15 cellular contexts compared by ENCODE assay signal in genomic region chr6:34994693-34995092, GRCh38.
DNase-seq lines count a peak whose midpoint lies in the region; ATAC-seq and TF ChIP-seq lines count a peak whose summit lies in the region.
"Had no signal": no experiment of that assay in that cellular context is flagged by ENCODE, and none has a peak within 500 bp of the region (broad histone marks: within the 10 kb centered on the region; RNA-seq: fewer than 3 reads in every experiment).

No MANE protein-coding gene starts in this region.

- H3K36me3 Mint-ChIP-seq in activated T-helper 17 cell treated with anti-CD3 and anti-CD28 coated beads, Interleukin-2, amount 50 U/mL, for 72 hours (ENCODE audit: low read depth) = peaks cover 55% of the 10 kb centered on the region
- peaks cover 66% of the 10 kb centered on the region for H3K36me3 Mint-ChIP-seq in nephron (ENCODE audit: low read depth)

- H3K4me2 ChIP-seq in PC-9 = no peak overlapping the region

- BruUV-seq in PC-9 (replicated peaks; lab: Mats Ljungman, UMichigan) = no TSS peak

- H3K27me3 Mint-ChIP-seq in activated T-helper 17 cell treated with anti-CD3 and anti-CD28 coated beads, Interleukin-2, amount 50 U/mL, for 72 hours = no peaks in the 10 kb centered on the region
- H3K27me3 Mint-ChIP-seq in nephron (ENCODE audit: low read depth) = no peaks in the 10 kb centered on the region
- H3K27me3 Mint-ChIP-seq: B cell; CD4-positive, alpha-beta T cell had no signal

- H3K36me3 ChIP-seq in thyroid gland (peaks cover 7 to 18% of the 10 kb centered on the region in 2 donors), PC-9 (ENCODE audit: low read depth) (peaks cover 26% of the 10 kb centered on the region; the same call in 1 of the 2 replicates)

- WGBS in thyroid gland, 2 donors = 91 to 93% methylated on average over 7 of the region's 7 CpGs

- H3K4me3 Mint-ChIP-seq in activated T-helper 17 cell treated with anti-CD3 and anti-CD28 coated beads, Interleukin-2, amount 50 U/mL, for 72 hours = no peak overlapping the region
- peak overlapping the region in 2 of 3 experiments; percentile 53 to 80 for H3K4me3 Mint-ChIP-seq in nephron
- H3K4me3 Mint-ChIP-seq: B cell; CD4-positive, alpha-beta T cell had no signal

- no peak overlapping the region for H3K27ac ChIP-seq in thyroid gland
- no peak overlapping the region for H3K27ac ChIP-seq in PC-9
- H3K27ac ChIP-seq: HL-60 had no signal

- H4K20me1 ChIP-seq in PC-9 (ENCODE audit: insufficient read depth) = no peaks in the 10 kb centered on the region

- no peak overlapping the region for H3K27ac Mint-ChIP-seq in activated T-helper 17 cell treated with anti-CD3 and anti-CD28 coated beads, Interleukin-2, amount 50 U/mL, for 72 hours
- H3K27ac Mint-ChIP-seq in nephron = no peak overlapping the region
- H3K27ac Mint-ChIP-seq: B cell; CD4-positive, alpha-beta T cell had no signal

- CTCF ChIA-PET in PC-9 (lab: Charles Lee) = no interaction called here

- ATAC-seq in left cardiac atrium = peak; percentile 30 to 53
- no peak for ATAC-seq in Right ventricle myocardium inferior
- ATAC-seq in activated T-helper 17 cell treated with anti-CD3 and anti-CD28 coated beads, Interleukin-2, amount 50 U/mL, for 72 hours (replicated peaks) = peak; percentile 65
- ATAC-seq: GM12878 had no signal

- no peaks in the 10 kb centered on the region for H3K79me2 ChIP-seq in PC-9 (ENCODE audit: low read depth)

- no peaks in the 10 kb centered on the region for H3K9me3 Mint-ChIP-seq in activated T-helper 17 cell treated with anti-CD3 and anti-CD28 coated beads, Interleukin-2, amount 50 U/mL, for 72 hours
- peaks cover 2% of the 10 kb centered on the region for H3K9me3 Mint-ChIP-seq in nephron
- H3K9me3 Mint-ChIP-seq: CD4-positive, alpha-beta T cell had no signal

- H3K4me1 ChIP-seq in thyroid gland (peaks cover 10 to 13% of the 10 kb centered on the region in 2 donors), PC-9 (replicated peaks; ENCODE audit: insufficient read depth) (no peaks in the 10 kb centered on the region)

- no peaks in the 10 kb centered on the region for H3K4me1 Mint-ChIP-seq in activated T-helper 17 cell treated with anti-CD3 and anti-CD28 coated beads, Interleukin-2, amount 50 U/mL, for 72 hours
- H3K4me1 Mint-ChIP-seq in nephron = peaks cover 57% of the 10 kb centered on the region
- H3K4me1 Mint-ChIP-seq: B cell had no signal

- H3K27me3 ChIP-seq in thyroid gland (no peaks in the 10 kb centered on the region), PC-9 (ENCODE audit: insufficient read depth, low read depth) (no peaks in the 10 kb centered on the region)

- no peaks in the 10 kb centered on the region for H3K9me3 ChIP-seq in thyroid gland
- no peaks in the 10 kb centered on the region for H3K9me3 ChIP-seq in PC-9 (ENCODE audit: insufficient read depth, low read depth)

- H3F3A ChIP-seq in PC-9 (ENCODE audit: insufficient read depth, low read depth) = no peaks in the 10 kb centered on the region

- intact Hi-C loops in left cardiac atrium (cut with DNase I) = loop anchor here in 1 of 2 donors (10.0 kb wide), 1 partner anchor 60 kb away; no protein-coding TSS in a partner anchor
- intact Hi-C loops in Right ventricle myocardium inferior (cut with DNase I) = no loop called here
- intact Hi-C loops in thyroid gland (cut with DNase I) = no loop called here
- intact Hi-C loops in PC-9 (cut with micrococcal nuclease; ENCODE audit: unreplicated experiment) = no loop called here

- TF ChIP-seq CTCF in nephron (IDR thresholded peaks at IDR 0.05; ENCODE audit: unreplicated experiment in 3 of 3) (no peak), thyroid gland (IDR thresholded peaks at IDR 0.05) (no peak), PC-9 (conservative IDR thresholded peaks at IDR 0.05) (no peak)

- DNase-seq in left cardiac atrium (no peak), Right ventricle myocardium inferior (ENCODE audit: missing footprints) (no peak), thyroid gland (no peak), SIG-M5 treated with dmso at 0.1 percent for 504 hours (lab: John Stamatoyannopoulos, UW; ENCODE audit: unreplicated experiment) (no peak), PC-9 (no peak)
- no peak for DNase-seq in activated CD8-positive, alpha-beta memory T cell treated with anti-CD3 and anti-CD28 coated beads, Interleukin-2, amount 50 U/mL, for 48 hours
- DNase-seq: C1 segment of cervical spinal cord; CD4-positive, alpha-beta T cell; DMS79; H7 had no signal

- H2AFZ ChIP-seq in PC-9 = no peak overlapping the region

- H3K9me2 ChIP-seq in PC-9 (ENCODE audit: insufficient read depth) = no peaks in the 10 kb centered on the region

- H3K4me3 ChIP-seq in thyroid gland (replicated peaks in 1 of 3) = no peak overlapping the region
- H3K4me3 ChIP-seq in PC-9 = no peak overlapping the region
- H3K4me3 ChIP-seq: GM12878 had no signal

- no peak for TF ChIP-seq POLR2A in thyroid gland (IDR thresholded peaks at IDR 0.05)

- POLR2A ChIA-PET in PC-9 (lab: Charles Lee; ENCODE audit: unreplicated experiment) = no interaction called here
